In the genomic region with DNA sequence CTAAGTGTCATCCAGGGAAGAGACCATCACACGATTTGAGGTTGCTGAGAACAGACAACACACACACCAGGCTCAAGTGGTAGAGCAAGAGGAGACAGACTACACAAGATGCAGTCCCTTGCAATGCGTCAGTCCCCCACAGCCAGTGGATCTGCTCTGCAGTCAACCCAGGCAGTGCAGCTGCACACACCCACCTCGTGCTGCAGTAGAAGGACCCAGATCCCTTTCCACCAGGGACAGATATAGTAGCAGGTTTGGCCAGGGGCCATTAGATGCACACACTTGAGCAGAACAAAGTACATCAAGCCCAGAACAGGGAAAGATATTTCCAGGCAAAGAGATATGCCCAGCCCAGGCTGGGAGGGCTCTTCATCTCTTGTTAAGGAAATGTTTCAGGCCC, we compare ENCODE assay signal across 17 cellular contexts.
DNase-seq lines count a peak whose midpoint lies in the region; ATAC-seq lines count a peak whose summit lies in the region.
"Had no signal": no experiment of that assay in that cellular context is flagged by ENCODE, and none has a peak within 500 bp of the region (broad histone marks: within the 10 kb centered on the region; RNA-seq: fewer than 3 reads in every experiment).

No MANE protein-coding gene starts in this region.

- ATAC-seq in activated naive CD8-positive, alpha-beta T cell treated with anti-CD3 and anti-CD28 coated beads, Interleukin-2, amount 50 U/mL, for 24 hours, result no peak

- H3K4me1 Mint-ChIP-seq in activated naive CD8-positive, alpha-beta T cell treated with anti-CD3 and anti-CD28 coated beads, Interleukin-2, amount 50 U/mL, for 24 hours, result no peaks in the 10 kb centered on the region
- H3K4me1 Mint-ChIP-seq: IgD-negative memory B cell had no signal

- H3K9me3 Mint-ChIP-seq in activated naive CD8-positive, alpha-beta T cell treated with anti-CD3 and anti-CD28 coated beads, Interleukin-2, amount 50 U/mL, for 24 hours, result no peaks in the 10 kb centered on the region
- H3K9me3 Mint-ChIP-seq: IgD-negative memory B cell had no signal

- H3K27ac ChIP-seq in cingulate gyrus (ENCODE audit: low read depth, low read length), result peak overlapping the region; percentile 12
- H3K27ac ChIP-seq in temporal lobe (ENCODE audit: low read depth, low read length), result peak overlapping the region; percentile 2

- DNase-seq in cardiac septum (ENCODE audit: low spot score) (peak; percentile 78), inferior parietal cortex (ENCODE audit: extremely low spot score) (peak; percentile 51), NCI-H2196 (lab: John Stamatoyannopoulos, UW; ENCODE audit: unreplicated experiment) (no peak), NCI-H345 (lab: John Stamatoyannopoulos, UW) (no peak)
- DNase-seq in activated naive CD8-positive, alpha-beta T cell treated with anti-CD3 and anti-CD28 coated beads, Interleukin-2, amount 50 U/mL, for 24 hours, result no peak
- DNase-seq: BE2C, DMS53, EL, GF-D8, NCI-H1105, NCI-H146, NCI-H2029, NCI-H524 treated with DMSO at 0.1 percent for 48 hours, SHP77 had no signal

- H3K27ac Mint-ChIP-seq in activated naive CD8-positive, alpha-beta T cell treated with anti-CD3 and anti-CD28 coated beads, Interleukin-2, amount 50 U/mL, for 24 hours, result no peak overlapping the region

- intact Hi-C loops in cardiac septum (cut with DNase I), result no loop called here

- peaks cover 2% of the 10 kb centered on the region for H3K27me3 Mint-ChIP-seq in activated naive CD8-positive, alpha-beta T cell treated with anti-CD3 and anti-CD28 coated beads, Interleukin-2, amount 50 U/mL, for 24 hours

- no peaks in the 10 kb centered on the region for H3K36me3 Mint-ChIP-seq in activated naive CD8-positive, alpha-beta T cell treated with anti-CD3 and anti-CD28 coated beads, Interleukin-2, amount 50 U/mL, for 24 hours (ENCODE audit: low read depth)
- H3K36me3 Mint-ChIP-seq: IgD-negative memory B cell had no signal

- H3K4me3 Mint-ChIP-seq in activated naive CD8-positive, alpha-beta T cell treated with anti-CD3 and anti-CD28 coated beads, Interleukin-2, amount 50 U/mL, for 24 hours, result no peak overlapping the region
- H3K4me3 Mint-ChIP-seq: IgD-negative memory B cell had no signal

Comparison
In these comparisons a context has a peak if more than half of its experiments do, and no peak if none do; other contexts are left out.
1. DNase-seq: peak in cardiac septum (single experiment) and inferior parietal cortex (single experiment); none in NCI-H2196 (single experiment), NCI-H345 (single experiment) and activated naive CD8-positive, alpha-beta T cell treated with anti-CD3 and anti-CD28 coated beads, Interleukin-2, amount 50 U/mL, for 24 hours (single experiment).